1 cellular context compared by ENCODE assay signal in the genomic region with DNA sequence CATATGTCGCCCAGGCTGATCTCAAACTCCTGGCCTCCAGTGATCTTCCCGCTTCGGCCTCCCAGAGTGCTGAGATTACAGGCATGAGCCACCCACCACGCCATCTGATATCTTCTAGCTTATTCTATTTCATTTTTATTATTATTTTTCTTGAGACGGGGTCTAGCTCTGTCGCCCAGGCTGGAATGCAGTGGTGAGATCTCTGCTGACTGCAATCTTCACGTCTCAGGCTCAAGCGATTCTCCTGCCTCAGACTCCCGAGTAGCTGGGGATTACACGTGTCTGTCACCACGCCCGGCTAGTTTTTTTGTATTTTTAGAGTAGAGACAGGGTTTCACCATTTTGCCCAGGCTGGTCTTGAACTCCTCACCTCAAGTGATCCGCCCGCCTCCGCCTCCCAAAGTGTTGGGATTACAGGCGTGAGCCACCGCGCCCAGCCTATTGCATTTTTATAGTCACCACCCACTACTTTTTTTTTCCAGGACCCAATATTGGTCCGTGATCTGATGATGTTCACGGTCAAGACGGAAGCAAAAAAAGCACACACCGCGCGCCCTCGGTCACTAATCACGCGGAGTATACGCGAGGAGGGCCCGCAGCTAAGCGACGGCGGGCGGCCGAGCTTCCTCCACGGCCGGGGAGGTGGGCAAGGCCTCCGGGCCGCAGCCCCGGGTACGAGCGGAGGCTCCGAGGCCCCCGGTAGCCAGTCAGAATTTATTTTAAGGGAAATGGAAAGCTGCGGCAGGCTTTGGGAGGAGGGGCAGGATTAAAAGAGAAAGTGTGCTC.
TF ChIP-seq lines count a peak whose summit lies in the region.

No MANE protein-coding gene starts in this region.

TF ChIP-seq in HepG2, 621 proteins besides CTCF, POLR2A, EP300 and RAD21 (continued from another document and continues in another):
- TF ChIP-seq, protein P1, sequence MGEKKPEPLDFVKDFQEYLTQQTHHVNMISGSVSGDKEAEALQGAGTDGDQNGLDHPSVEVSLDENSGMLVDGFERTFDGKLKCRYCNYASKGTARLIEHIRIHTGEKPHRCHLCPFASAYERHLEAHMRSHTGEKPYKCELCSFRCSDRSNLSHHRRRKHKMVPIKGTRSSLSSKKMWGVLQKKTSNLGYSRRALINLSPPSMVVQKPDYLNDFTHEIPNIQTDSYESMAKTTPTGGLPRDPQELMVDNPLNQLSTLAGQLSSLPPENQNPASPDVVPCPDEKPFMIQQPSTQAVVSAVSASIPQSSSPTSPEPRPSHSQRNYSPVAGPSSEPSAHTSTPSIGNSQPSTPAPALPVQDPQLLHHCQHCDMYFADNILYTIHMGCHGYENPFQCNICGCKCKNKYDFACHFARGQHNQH (CRISPR knock-in tag; IDR thresholded peaks at IDR 0.05): peak; percentile 26; the same call in 1 of the 2 replicates
- TF ChIP-seq HNF4G (IDR thresholded peaks at IDR 0.05; ENCODE audit: borderline replicate concordance, low read depth, low read length): no peak
- 0 out of 2 replicates have a peak, but pooled peaks have one; percentile 8 for TF ChIP-seq HNF4G (CRISPR knock-in tag; IDR thresholded peaks at IDR 0.05; ENCODE audit: borderline replicate concordance, low read depth)
- TF ChIP-seq ZNF570 (CRISPR knock-in tag; IDR thresholded peaks at IDR 0.05; ENCODE audit: borderline replicate concordance): no peak
- TF ChIP-seq PHF20 (CRISPR knock-in tag; IDR thresholded peaks at IDR 0.05): no peak
- no peak for TF ChIP-seq ZNF331 (CRISPR knock-in tag; IDR thresholded peaks at IDR 0.05)
- no peak; the same call in 1 of the 2 replicates for TF ChIP-seq TOPORS (CRISPR knock-in tag; IDR thresholded peaks at IDR 0.05)
- no peak for TF ChIP-seq SRSF1 (optimal IDR thresholded peaks at IDR 0.05; ENCODE audit: low read depth, low read length)
- TF ChIP-seq MAF1 (CRISPR knock-in tag; IDR thresholded peaks at IDR 0.05; ENCODE audit: borderline replicate concordance): no peak; the same call in 1 of the 2 replicates
- TF ChIP-seq ZNF253 (CRISPR knock-in tag; IDR thresholded peaks at IDR 0.05; ENCODE audit: borderline replicate concordance): peak; percentile 69; the same call in 1 of the 2 replicates
- TF ChIP-seq KMT2A (CRISPR knock-in tag; IDR thresholded peaks at IDR 0.05): peak; percentile 72
- TF ChIP-seq, protein P2, sequence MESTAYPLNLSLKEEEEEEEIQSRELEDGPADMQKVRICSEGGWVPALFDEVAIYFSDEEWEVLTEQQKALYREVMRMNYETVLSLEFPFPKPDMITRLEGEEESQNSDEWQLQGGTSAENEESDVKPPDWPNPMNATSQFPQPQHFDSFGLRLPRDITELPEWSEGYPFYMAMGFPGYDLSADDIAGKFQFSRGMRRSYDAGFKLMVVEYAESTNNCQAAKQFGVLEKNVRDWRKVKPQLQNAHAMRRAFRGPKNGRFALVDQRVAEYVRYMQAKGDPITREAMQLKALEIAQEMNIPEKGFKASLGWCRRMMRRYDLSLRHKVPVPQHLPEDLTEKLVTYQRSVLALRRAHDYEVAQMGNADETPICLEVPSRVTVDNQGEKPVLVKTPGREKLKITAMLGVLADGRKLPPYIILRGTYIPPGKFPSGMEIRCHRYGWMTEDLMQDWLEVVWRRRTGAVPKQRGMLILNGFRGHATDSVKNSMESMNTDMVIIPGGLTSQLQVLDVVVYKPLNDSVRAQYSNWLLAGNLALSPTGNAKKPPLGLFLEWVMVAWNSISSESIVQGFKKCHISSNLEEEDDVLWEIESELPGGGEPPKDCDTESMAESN (CRISPR knock-in tag; conservative IDR thresholded peaks at IDR 0.05): no peak; the same call in 1 of the 2 replicates
- TF ChIP-seq, protein P3, sequence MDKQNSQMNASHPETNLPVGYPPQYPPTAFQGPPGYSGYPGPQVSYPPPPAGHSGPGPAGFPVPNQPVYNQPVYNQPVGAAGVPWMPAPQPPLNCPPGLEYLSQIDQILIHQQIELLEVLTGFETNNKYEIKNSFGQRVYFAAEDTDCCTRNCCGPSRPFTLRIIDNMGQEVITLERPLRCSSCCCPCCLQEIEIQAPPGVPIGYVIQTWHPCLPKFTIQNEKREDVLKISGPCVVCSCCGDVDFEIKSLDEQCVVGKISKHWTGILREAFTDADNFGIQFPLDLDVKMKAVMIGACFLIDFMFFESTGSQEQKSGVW (CRISPR knock-in tag; IDR thresholded peaks at IDR 0.05; ENCODE audit: borderline replicate concordance): 0 out of 2 replicates have a peak, but pooled peaks have one; percentile 52
- TF ChIP-seq, protein P4, sequence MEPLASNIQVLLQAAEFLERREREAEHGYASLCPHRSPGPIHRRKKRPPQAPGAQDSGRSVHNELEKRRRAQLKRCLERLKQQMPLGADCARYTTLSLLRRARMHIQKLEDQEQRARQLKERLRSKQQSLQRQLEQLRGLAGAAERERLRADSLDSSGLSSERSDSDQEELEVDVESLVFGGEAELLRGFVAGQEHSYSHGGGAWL (CRISPR knock-in tag; IDR thresholded peaks at IDR 0.05): peak; percentile 81; the same call in 1 of the 2 replicates
- 0 out of 2 replicates have a peak, but pooled peaks have one; percentile 60 for TF ChIP-seq ZSCAN30 (CRISPR knock-in tag; IDR thresholded peaks at IDR 0.05)
- TF ChIP-seq ZNF772 (CRISPR knock-in tag; IDR thresholded peaks at IDR 0.05): peak; percentile 80; the same call in 1 of the 2 replicates
- TF ChIP-seq TBX2 (CRISPR knock-in tag; IDR thresholded peaks at IDR 0.05; ENCODE audit: borderline replicate concordance): peak; percentile 52; the same call in 1 of the 2 replicates
- peak; percentile 77; the same call in 1 of the 2 replicates for TF ChIP-seq HDAC1 (CRISPR knock-in tag; IDR thresholded peaks at IDR 0.05)
- TF ChIP-seq ZNF563 (CRISPR knock-in tag; IDR thresholded peaks at IDR 0.05): 0 out of 2 replicates have a peak, but pooled peaks have one; percentile 43
- no peak for TF ChIP-seq ZNF549 (CRISPR knock-in tag; IDR thresholded peaks at IDR 0.05)
- TF ChIP-seq, protein P5, sequence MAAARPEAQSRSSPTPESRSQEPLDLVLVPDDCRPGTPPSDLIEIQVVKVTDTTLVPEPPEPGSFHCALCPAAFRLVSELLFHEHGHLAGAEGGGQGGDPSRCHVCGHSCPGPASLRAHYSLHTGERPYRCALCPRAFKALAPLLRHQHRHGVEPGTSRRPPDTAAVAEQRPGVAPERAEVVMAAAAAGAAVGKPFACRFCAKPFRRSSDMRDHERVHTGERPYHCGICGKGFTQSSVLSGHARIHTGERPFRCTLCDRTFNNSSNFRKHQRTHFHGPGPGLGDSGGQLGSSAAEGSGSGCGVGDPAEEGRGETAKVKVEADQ (CRISPR knock-in tag; IDR thresholded peaks at IDR 0.05; ENCODE audit: borderline replicate concordance): peak; percentile 11; the same call in 1 of the 2 replicates
- TF ChIP-seq, protein P6, sequence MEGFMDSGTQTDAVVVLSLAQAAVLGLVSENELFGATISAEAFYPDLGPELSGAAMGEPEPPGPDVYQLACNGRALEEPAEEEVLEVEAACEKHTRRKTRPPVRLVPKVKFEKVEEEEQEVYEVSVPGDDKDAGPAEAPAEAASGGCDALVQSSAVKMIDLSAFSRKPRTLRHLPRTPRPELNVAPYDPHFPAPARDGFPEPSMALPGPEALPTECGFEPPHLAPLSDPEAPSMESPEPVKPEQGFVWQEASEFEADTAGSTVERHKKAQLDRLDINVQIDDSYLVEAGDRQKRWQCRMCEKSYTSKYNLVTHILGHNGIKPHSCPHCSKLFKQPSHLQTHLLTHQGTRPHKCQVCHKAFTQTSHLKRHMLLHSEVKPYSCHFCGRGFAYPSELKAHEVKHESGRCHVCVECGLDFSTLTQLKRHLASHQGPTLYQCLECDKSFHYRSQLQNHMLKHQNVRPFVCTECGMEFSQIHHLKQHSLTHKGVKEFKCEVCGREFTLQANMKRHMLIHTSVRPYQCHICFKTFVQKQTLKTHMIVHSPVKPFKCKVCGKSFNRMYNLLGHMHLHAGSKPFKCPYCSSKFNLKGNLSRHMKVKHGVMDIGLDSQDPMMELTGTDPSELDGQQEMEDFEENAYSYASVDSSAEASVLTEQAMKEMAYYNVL (CRISPR knock-in tag; IDR thresholded peaks at IDR 0.05; ENCODE audit: borderline replicate concordance): peak; percentile 27
- TF ChIP-seq ZC3H13 (CRISPR knock-in tag; IDR thresholded peaks at IDR 0.05): no peak
- no peak; the same call in 1 of the 2 replicates for TF ChIP-seq CREM (IDR thresholded peaks at IDR 0.05)
- TF ChIP-seq CREM (CRISPR knock-in tag; IDR thresholded peaks at IDR 0.05): no peak
- no peak for TF ChIP-seq KDM4B (CRISPR knock-in tag; IDR thresholded peaks at IDR 0.05)
- peak; percentile 61; the same call in 1 of the 2 replicates for TF ChIP-seq BORCS8-MEF2B (CRISPR knock-in tag; IDR thresholded peaks at IDR 0.05)
- no peak; the same call in 1 of the 2 replicates for TF ChIP-seq MTA1 (CRISPR knock-in tag; IDR thresholded peaks at IDR 0.05; ENCODE audit: borderline replicate concordance)
- no peak for TF ChIP-seq SMAD1 (CRISPR knock-in tag; IDR thresholded peaks at IDR 0.05; ENCODE audit: borderline replicate concordance, low read depth)
- no peak for TF ChIP-seq NFE2L2 (IDR thresholded peaks at IDR 0.05; ENCODE audit: low read length)
- peak; percentile 80; the same call in 1 of the 2 replicates for TF ChIP-seq CHD4 (IDR thresholded peaks at IDR 0.05; ENCODE audit: borderline replicate concordance, low read length)
- TF ChIP-seq ELF4 (CRISPR knock-in tag; IDR thresholded peaks at IDR 0.05; ENCODE audit: borderline replicate concordance): peak; percentile 49; the same call in 1 of the 2 replicates
- peak; percentile 65; the same call in 1 of the 2 replicates for TF ChIP-seq ZNF350 (CRISPR knock-in tag; IDR thresholded peaks at IDR 0.05; ENCODE audit: borderline replicate concordance, low read depth)
- TF ChIP-seq, protein P7, sequence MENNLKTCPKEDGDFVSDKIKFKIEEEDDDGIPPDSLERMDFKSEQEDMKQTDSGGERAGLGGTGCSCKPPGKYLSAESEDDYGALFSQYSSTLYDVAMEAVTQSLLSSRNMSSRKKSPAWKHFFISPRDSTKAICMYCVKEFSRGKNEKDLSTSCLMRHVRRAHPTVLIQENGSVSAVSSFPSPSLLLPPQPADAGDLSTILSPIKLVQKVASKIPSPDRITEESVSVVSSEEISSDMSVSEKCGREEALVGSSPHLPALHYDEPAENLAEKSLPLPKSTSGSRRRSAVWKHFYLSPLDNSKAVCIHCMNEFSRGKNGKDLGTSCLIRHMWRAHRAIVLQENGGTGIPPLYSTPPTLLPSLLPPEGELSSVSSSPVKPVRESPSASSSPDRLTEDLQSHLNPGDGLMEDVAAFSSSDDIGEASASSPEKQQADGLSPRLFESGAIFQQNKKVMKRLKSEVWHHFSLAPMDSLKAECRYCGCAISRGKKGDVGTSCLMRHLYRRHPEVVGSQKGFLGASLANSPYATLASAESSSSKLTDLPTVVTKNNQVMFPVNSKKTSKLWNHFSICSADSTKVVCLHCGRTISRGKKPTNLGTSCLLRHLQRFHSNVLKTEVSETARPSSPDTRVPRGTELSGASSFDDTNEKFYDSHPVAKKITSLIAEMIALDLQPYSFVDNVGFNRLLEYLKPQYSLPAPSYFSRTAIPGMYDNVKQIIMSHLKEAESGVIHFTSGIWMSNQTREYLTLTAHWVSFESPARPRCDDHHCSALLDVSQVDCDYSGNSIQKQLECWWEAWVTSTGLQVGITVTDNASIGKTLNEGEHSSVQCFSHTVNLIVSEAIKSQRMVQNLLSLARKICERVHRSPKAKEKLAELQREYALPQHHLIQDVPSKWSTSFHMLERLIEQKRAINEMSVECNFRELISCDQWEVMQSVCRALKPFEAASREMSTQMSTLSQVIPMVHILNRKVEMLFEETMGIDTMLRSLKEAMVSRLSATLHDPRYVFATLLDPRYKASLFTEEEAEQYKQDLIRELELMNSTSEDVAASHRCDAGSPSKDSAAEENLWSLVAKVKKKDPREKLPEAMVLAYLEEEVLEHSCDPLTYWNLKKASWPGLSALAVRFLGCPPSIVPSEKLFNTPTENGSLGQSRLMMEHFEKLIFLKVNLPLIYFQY (CRISPR knock-in tag; IDR thresholded peaks at IDR 0.05; ENCODE audit: borderline replicate concordance): no peak
- no peak for TF ChIP-seq EZH2 (conservative IDR thresholded peaks at IDR 0.05; ENCODE audit: low read depth, low read length)
- peak; percentile 89; the same call in 1 of the 2 replicates for TF ChIP-seq ZNF670 (CRISPR knock-in tag; IDR thresholded peaks at IDR 0.05; ENCODE audit: borderline replicate concordance)
- TF ChIP-seq, protein P8, sequence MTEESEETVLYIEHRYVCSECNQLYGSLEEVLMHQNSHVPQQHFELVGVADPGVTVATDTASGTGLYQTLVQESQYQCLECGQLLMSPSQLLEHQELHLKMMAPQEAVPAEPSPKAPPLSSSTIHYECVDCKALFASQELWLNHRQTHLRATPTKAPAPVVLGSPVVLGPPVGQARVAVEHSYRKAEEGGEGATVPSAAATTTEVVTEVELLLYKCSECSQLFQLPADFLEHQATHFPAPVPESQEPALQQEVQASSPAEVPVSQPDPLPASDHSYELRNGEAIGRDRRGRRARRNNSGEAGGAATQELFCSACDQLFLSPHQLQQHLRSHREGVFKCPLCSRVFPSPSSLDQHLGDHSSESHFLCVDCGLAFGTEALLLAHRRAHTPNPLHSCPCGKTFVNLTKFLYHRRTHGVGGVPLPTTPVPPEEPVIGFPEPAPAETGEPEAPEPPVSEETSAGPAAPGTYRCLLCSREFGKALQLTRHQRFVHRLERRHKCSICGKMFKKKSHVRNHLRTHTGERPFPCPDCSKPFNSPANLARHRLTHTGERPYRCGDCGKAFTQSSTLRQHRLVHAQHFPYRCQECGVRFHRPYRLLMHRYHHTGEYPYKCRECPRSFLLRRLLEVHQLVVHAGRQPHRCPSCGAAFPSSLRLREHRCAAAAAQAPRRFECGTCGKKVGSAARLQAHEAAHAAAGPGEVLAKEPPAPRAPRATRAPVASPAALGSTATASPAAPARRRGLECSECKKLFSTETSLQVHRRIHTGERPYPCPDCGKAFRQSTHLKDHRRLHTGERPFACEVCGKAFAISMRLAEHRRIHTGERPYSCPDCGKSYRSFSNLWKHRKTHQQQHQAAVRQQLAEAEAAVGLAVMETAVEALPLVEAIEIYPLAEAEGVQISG (CRISPR knock-in tag; IDR thresholded peaks at IDR 0.05): no peak
- no peak; the same call in 1 of the 2 replicates for TF ChIP-seq HOXA9 (CRISPR knock-in tag; IDR thresholded peaks at IDR 0.05; ENCODE audit: borderline replicate concordance)
- TF ChIP-seq ZNF264 (CRISPR knock-in tag; IDR thresholded peaks at IDR 0.05): no peak
- 0 out of 2 replicates have a peak, but pooled peaks have one; percentile 20 for TF ChIP-seq HOXA5 (CRISPR knock-in tag; IDR thresholded peaks at IDR 0.05)
- TF ChIP-seq GPN1 (CRISPR knock-in tag; IDR thresholded peaks at IDR 0.05; ENCODE audit: borderline replicate concordance): no peak; the same call in 1 of the 2 replicates
- TF ChIP-seq ZNF230 (CRISPR knock-in tag; IDR thresholded peaks at IDR 0.05): no peak
- peak; percentile 55 for TF ChIP-seq KAT8 (CRISPR knock-in tag; IDR thresholded peaks at IDR 0.05)
- TF ChIP-seq NFKB2 (CRISPR knock-in tag; IDR thresholded peaks at IDR 0.05; ENCODE audit: borderline replicate concordance): peak; percentile 82; the same call in 1 of the 2 replicates
- TF ChIP-seq, protein P9, sequence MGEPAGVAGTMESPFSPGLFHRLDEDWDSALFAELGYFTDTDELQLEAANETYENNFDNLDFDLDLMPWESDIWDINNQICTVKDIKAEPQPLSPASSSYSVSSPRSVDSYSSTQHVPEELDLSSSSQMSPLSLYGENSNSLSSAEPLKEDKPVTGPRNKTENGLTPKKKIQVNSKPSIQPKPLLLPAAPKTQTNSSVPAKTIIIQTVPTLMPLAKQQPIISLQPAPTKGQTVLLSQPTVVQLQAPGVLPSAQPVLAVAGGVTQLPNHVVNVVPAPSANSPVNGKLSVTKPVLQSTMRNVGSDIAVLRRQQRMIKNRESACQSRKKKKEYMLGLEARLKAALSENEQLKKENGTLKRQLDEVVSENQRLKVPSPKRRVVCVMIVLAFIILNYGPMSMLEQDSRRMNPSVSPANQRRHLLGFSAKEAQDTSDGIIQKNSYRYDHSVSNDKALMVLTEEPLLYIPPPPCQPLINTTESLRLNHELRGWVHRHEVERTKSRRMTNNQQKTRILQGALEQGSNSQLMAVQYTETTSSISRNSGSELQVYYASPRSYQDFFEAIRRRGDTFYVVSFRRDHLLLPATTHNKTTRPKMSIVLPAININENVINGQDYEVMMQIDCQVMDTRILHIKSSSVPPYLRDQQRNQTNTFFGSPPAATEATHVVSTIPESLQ (CRISPR knock-in tag; conservative IDR thresholded peaks at IDR 0.05): no peak
